In the genomic region with DNA sequence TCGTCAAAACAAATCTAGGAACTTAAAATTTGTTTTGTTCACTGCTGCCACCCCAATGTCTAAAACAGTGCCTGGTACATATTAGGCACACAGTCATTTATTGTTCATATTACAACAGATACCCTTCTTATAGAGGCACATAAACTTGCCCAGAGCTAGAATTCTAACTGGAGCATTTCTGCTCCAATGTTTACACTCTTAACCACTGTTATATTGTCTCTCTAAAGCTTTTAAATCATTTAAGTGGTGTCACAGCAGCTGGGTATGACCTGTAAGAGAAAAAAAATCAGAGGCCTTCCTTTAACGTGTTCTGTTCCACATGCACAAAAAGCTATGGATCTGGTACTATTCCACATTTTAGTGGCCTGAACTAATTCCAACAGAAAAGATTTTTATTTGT, we compare ENCODE assay signal across 9 cellular contexts. TPM values are rescaled to one million over a fixed set of nuclear protein-coding genes. Genes with fewer than 3 reads are reported as not detected.
DNase-seq lines count a peak whose midpoint lies in the region; ATAC-seq and TF ChIP-seq lines count a peak whose summit lies in the region.
"Had no signal": no experiment of that assay in that cellular context is flagged by ENCODE, and none has a peak within 500 bp of the region (broad histone marks: within the 10 kb centered on the region; RNA-seq: fewer than 3 reads in every experiment).

No MANE protein-coding gene starts in this region.

- no peaks in the 10 kb centered on the region for H3K9me2 ChIP-seq in MM.1S (replicated peaks; ENCODE audit: insufficient read depth, low read length)

- H3K79me2 ChIP-seq in MM.1S (ENCODE audit: low read length), result peaks cover 80% of the 10 kb centered on the region
- peaks cover 84% of the 10 kb centered on the region for H3K79me2 ChIP-seq in osteoblast (ENCODE audit: insufficient read depth, low read length)

- H3K27me3 Mint-ChIP-seq in CD4-positive, alpha-beta memory T cell, result peaks cover 0 to 2% of the 10 kb centered on the region in 2 donors
- H3K27me3 Mint-ChIP-seq in endodermal cell (ENCODE audit: insufficient read depth), result no peaks in the 10 kb centered on the region

- no peaks in the 10 kb centered on the region for H3K36me3 ChIP-seq in CD4-positive, alpha-beta memory T cell (ENCODE audit: insufficient read depth, low read length)
- peaks cover 17% of the 10 kb centered on the region; the same call in 1 of the 2 replicates for H3K36me3 ChIP-seq in MM.1S (replicated peaks; ENCODE audit: insufficient read depth, low read length)
- peaks cover 65% of the 10 kb centered on the region for H3K36me3 ChIP-seq in endodermal cell (ENCODE audit: control insufficient read depth, insufficient read depth, low read length)
- peaks cover 9% of the 10 kb centered on the region for H3K36me3 ChIP-seq in osteoblast (ENCODE audit: insufficient read depth, low read length)

- H3K27me3 ChIP-seq in CD4-positive, alpha-beta memory T cell (ENCODE audit: insufficient read depth, low read length), result no peaks in the 10 kb centered on the region
- H3K27me3 ChIP-seq in MM.1S (replicated peaks; ENCODE audit: insufficient read depth, low read length) (no peaks in the 10 kb centered on the region), endodermal cell (ENCODE audit: control insufficient read depth, insufficient read depth, low read length, poor library complexity, severe bottlenecking) (no peaks in the 10 kb centered on the region), osteoblast (ENCODE audit: insufficient read depth, low read length) (no peaks in the 10 kb centered on the region)

- peaks cover 0 to 4% (median 0%) of the 10 kb centered on the region in 8 donors for H3K9me3 Mint-ChIP-seq in CD4-positive, alpha-beta memory T cell
- no peaks in the 10 kb centered on the region for H3K9me3 Mint-ChIP-seq in endodermal cell
- H3K9me3 Mint-ChIP-seq: neural crest cell had no signal

- H4K20me1 ChIP-seq in MM.1S (ENCODE audit: insufficient read depth, low read length) (peaks cover 61% of the 10 kb centered on the region), osteoblast (ENCODE audit: insufficient read depth, low read length) (peaks cover 68% of the 10 kb centered on the region)

- peak overlapping the region; percentile 87 for H3K4me2 ChIP-seq in MM.1S (ENCODE audit: low read depth, low read length)
- H3K4me2 ChIP-seq in osteoblast (ENCODE audit: insufficient read depth, low read length), result peak overlapping the region; percentile 82

- H3K27ac ChIP-seq in CD4-positive, alpha-beta memory T cell (ENCODE audit: low read depth, low read length), result peak overlapping the region; percentile 100
- H3K27ac ChIP-seq in MM.1S (ENCODE audit: low read length), result no peak overlapping the region
- no peak overlapping the region for H3K27ac ChIP-seq in endodermal cell (ENCODE audit: low read depth, low read length)
- peak overlapping the region; percentile 96 for H3K27ac ChIP-seq in osteoblast (ENCODE audit: low read depth, low read length)

- H3K36me3 Mint-ChIP-seq in CD4-positive, alpha-beta memory T cell, result peaks cover 16 to 38% of the 10 kb centered on the region in 2 donors
- peaks cover 18% of the 10 kb centered on the region for H3K36me3 Mint-ChIP-seq in endodermal cell (ENCODE audit: low read depth)

- no peak for ATAC-seq in HG03039 (IDR thresholded peaks at IDR 0.05; ENCODE audit: unreplicated experiment)

- H3K9me3 ChIP-seq in CD4-positive, alpha-beta memory T cell (ENCODE audit: control insufficient read depth in 1 of 2, low read length in 2 of 2), result no peaks in the 10 kb centered on the region
- H3K9me3 ChIP-seq in MM.1S (replicated peaks; ENCODE audit: insufficient read depth, low read length) (no peaks in the 10 kb centered on the region), endodermal cell (ENCODE audit: control insufficient read depth, low read length) (no peaks in the 10 kb centered on the region), osteoblast (ENCODE audit: low read depth, low read length) (no peaks in the 10 kb centered on the region)

- peaks cover 31% of the 10 kb centered on the region for H3F3A ChIP-seq in MM.1S (ENCODE audit: insufficient read depth, low read length)

- H3K9ac ChIP-seq in MM.1S (ENCODE audit: low read length), result peak overlapping the region; percentile 100; the same call in 1 of the 2 replicates
- H3K9ac ChIP-seq in endodermal cell (ENCODE audit: extremely low read depth, low read length, poor library complexity, severe bottlenecking), result peak overlapping the region; percentile 98

- peaks cover 46 to 63% (median 47%) of the 10 kb centered on the region in 4 donors for H3K4me1 Mint-ChIP-seq in CD4-positive, alpha-beta memory T cell
- peaks cover 37% of the 10 kb centered on the region for H3K4me1 Mint-ChIP-seq in endodermal cell

- H3K4me3 ChIP-seq in CD4-positive, alpha-beta memory T cell (ENCODE audit: low read length in 2 of 2), result peak overlapping the region; percentile 96 to 97
- H3K4me3 ChIP-seq in MM.1S (ENCODE audit: low read length) (peak overlapping the region; percentile 84), endodermal cell (ENCODE audit: low read length) (peak overlapping the region; percentile 94), osteoblast (ENCODE audit: insufficient read depth, low read length) (peak overlapping the region; percentile 95)

- H3K4me3 Mint-ChIP-seq in CD4-positive, alpha-beta memory T cell, result no peak overlapping the region
- no peak overlapping the region for H3K4me3 Mint-ChIP-seq in endodermal cell
- H3K4me3 Mint-ChIP-seq: neural crest cell had no signal

- TF ChIP-seq CTCF in MM.1S (IDR thresholded peaks at IDR 0.05; ENCODE audit: low read length) (no peak), endodermal cell (conservative IDR thresholded peaks at IDR 0.05) (no peak), osteoblast (IDR thresholded peaks at IDR 0.05; ENCODE audit: extremely low read depth, low read depth, low read length) (no peak), GM10248 (IDR thresholded peaks at IDR 0.05; ENCODE audit: control extremely low read depth, extremely low read depth, low read depth, missing control alignments) (no peak)

- POLR2A ChIA-PET in CD4-positive, alpha-beta memory T cell (lab: Charles Lee; ENCODE audit: partially characterized antibody), result interaction anchor here (1.3 to 15.4 kb wide), 4 partner anchors 9 to 44 kb away, joined by 3 to 409 read pairs (median 85); partner anchors contain the start of gene CISD2
- POLR2A ChIA-PET in GM10248 (lab: Yijun Ruan, JAX), result interaction anchor here (1.3 kb wide), 1 partner anchor 12 kb away, joined by 3 read pairs; no protein-coding TSS in a partner anchor

- H3K4me1 ChIP-seq in CD4-positive, alpha-beta memory T cell (ENCODE audit: insufficient read depth, low read length), result peaks cover 69% of the 10 kb centered on the region
- H3K4me1 ChIP-seq in MM.1S (ENCODE audit: low read length), result peaks cover 35% of the 10 kb centered on the region; the same call in 1 of the 2 replicates
- H3K4me1 ChIP-seq in endodermal cell (ENCODE audit: control insufficient read depth, insufficient read depth, low read length), result peaks cover 4% of the 10 kb centered on the region
- peaks cover 60% of the 10 kb centered on the region for H3K4me1 ChIP-seq in osteoblast (ENCODE audit: insufficient read depth, low read length)

- 52 to 73% methylated on average over 2 of the region's 2 CpGs for WGBS in endodermal cell (ENCODE audit: insufficient coverage in 1 of 2, insufficient read length in 1 of 2), 2 experiments

- CTCF ChIA-PET in CD4-positive, alpha-beta memory T cell (lab: Charles Lee; ENCODE audit: partially characterized antibody), result interaction anchor here (1.1 to 3.3 kb wide), 5 partner anchors 8 to 479 kb away, joined by 3 to 14 read pairs (median 4); partner anchors contain the start of genes CISD2 and SLC39A8
- CTCF ChIA-PET in GM10248 (lab: Yijun Ruan, JAX), result interaction anchor here (1.2 to 2.4 kb wide), 3 partner anchors 15 to 184 kb away, joined by 3 to 10 read pairs (median 4); no protein-coding TSS in a partner anchor

- H3K27ac Mint-ChIP-seq in CD4-positive, alpha-beta memory T cell, result peak overlapping the region in 1 of 7 donors; percentile 61
- H3K27ac Mint-ChIP-seq in endodermal cell, result no peak overlapping the region

- DNase-seq in CD4-positive, alpha-beta memory T cell, result no peak
- no peak for DNase-seq in MM.1S
- DNase-seq in endodermal cell, result no peak
- DNase-seq in osteoblast (ENCODE audit: insufficient read length, low spot score, missing footprints), result no peak
- no peak for DNase-seq in stimulated activated naive CD4-positive, alpha-beta T cell (lab: John Stamatoyannopoulos, UW)
- DNase-seq in GM10248 (ENCODE audit: extremely low spot score), result no peak
- DNase-seq in NCI-H345 treated with DMSO at 0.1 percent for 48 hours (lab: John Stamatoyannopoulos, UW; ENCODE audit: unreplicated experiment), result no peak

- intact Hi-C loops in CD4-positive, alpha-beta memory T cell (cut with micrococcal nuclease), result no loop called here

- H2AFZ ChIP-seq in MM.1S (ENCODE audit: low read length), result no peak overlapping the region
- no peak overlapping the region for H2AFZ ChIP-seq in osteoblast (ENCODE audit: low read length)

RNA-seq across cellular contexts. Expression of gene UBE2D3, which starts 3.0 kb away (rescaled TPM):
- 100 to 1,000 TPM; 337 to 339 TPM for total RNA-seq in CD4-positive, alpha-beta memory T cell
- 100 to 1,000 TPM; 473 to 768 TPM for polyA plus RNA-seq in CD4-positive, alpha-beta memory T cell
- total RNA-seq in endodermal cell, result 100 to 1,000 TPM; 283 to 310 TPM
- 349 TPM for polyA plus RNA-seq in endodermal cell (2013, experiment 1 of 2)
- polyA plus RNA-seq in endodermal cell (2013, experiment 2 of 2), result 290 TPM
- 390 and 426 TPM in 2 replicates for total RNA-seq in osteoblast

RNA-seq across cellular contexts. Expression of gene CISD2, which starts 44.4 kb away (rescaled TPM):
- 10 to 100 TPM; 18.5 to 22.0 TPM for total RNA-seq in CD4-positive, alpha-beta memory T cell
- polyA plus RNA-seq in CD4-positive, alpha-beta memory T cell, result 10 to 100 TPM; 31.2 to 54.9 TPM
- 10 to 100 TPM; 36.9 to 38.5 TPM for total RNA-seq in endodermal cell
- polyA plus RNA-seq in endodermal cell (2013, experiment 1 of 2), result 50.0 TPM
- 54.6 TPM for polyA plus RNA-seq in endodermal cell (2013, experiment 2 of 2)
- 25.6 and 26.4 TPM in 2 replicates for total RNA-seq in osteoblast

Comparison
In these comparisons a context has a peak if more than half of its experiments do, and no peak if none do; other contexts are left out.
1. H3K27ac ChIP-seq: peak in CD4-positive, alpha-beta memory T cell (single experiment) and osteoblast (single experiment); none in MM.1S (single experiment) and endodermal cell (single experiment).
2. Peak in every context shown above with its lines, with median percentiles within 50 percentile points of each other: H3K4me3 ChIP-seq.